Comparison of ENCODE assay signal across 18 cellular contexts in genomic region chr9:94757158-94757557, GRCh38.
A peak's percentile ranks its signal among the peaks of the same experiment; 100 is the strongest.
DNase-seq lines count a peak whose midpoint lies in the region; ATAC-seq and TF ChIP-seq lines count a peak whose summit lies in the region.
"Had no signal": no experiment of that assay in that cellular context is flagged by ENCODE, and none has a peak within 500 bp of the region (broad histone marks: within the 10 kb centered on the region; RNA-seq: fewer than 3 reads in every experiment).

No MANE protein-coding gene starts in this region.

- H3K4me3 ChIP-seq in astrocyte of the cerebellum (ENCODE audit: low read depth, low read length), result no peak overlapping the region
- H3K4me3 ChIP-seq: neural progenitor cell, upper lobe of left lung had no signal

- in situ Hi-C loops in ACHN (cut with HindIII; ENCODE audit: low pct_ligation_motif_present, low pct_unique_long_range_greater_than_20kb, low sequenced_read_pairs) (no loop called here), astrocyte of the cerebellum (cut with HindIII; ENCODE audit: low sequenced_read_pairs) (no loop called here)

- no peak for TF ChIP-seq CTCF in astrocyte of the cerebellum (IDR thresholded peaks at IDR 0.05; ENCODE audit: low read depth, low read length, missing control alignments)

- peak; percentile 72 for DNase-seq in ACHN
- peak; percentile 52 for DNase-seq in HK-2 (ENCODE audit: unreplicated experiment)
- peak; percentile 50 for DNase-seq in astrocyte of the cerebellum (ENCODE audit: low read depth)
- peak; percentile 91 for DNase-seq in kidney tubule cell (ENCODE audit: low spot score)
- DNase-seq in cerebellar nuclear complex (lab: John Stamatoyannopoulos, UW), result no peak
- DNase-seq in SW 1271 (lab: John Stamatoyannopoulos, UW), result no peak
- DNase-seq: activated CD8-positive, alpha-beta T cell treated with anti-CD3 and anti-CD28 coated beads, Interleukin-2, amount 10 ng/mL, durations not matched to agents 7 days and 5 days; activated naive CD4-positive, alpha-beta T cell treated with Interleukin-2 at 50 U/mL for 16 hours; AML-193; cortex of kidney; DND-41; NCI-H1092; stimulated activated CD4-positive, alpha-beta T cell treated with anti-CD3 and anti-CD28 coated beads, Interleukin-12 subunit alpha, Interleukin-12 subunit beta, amount 100 ng/mL, for 4 hours; upper lobe of left lung had no signal

- ATAC-seq in HG02610 (IDR thresholded peaks at IDR 0.05; ENCODE audit: unreplicated experiment) (no peak), GM19397 (IDR thresholded peaks at IDR 0.05; ENCODE audit: unreplicated experiment) (no peak)
- ATAC-seq: activated CD8-positive, alpha-beta T cell treated with anti-CD3 and anti-CD28 coated beads, Interleukin-2, amount 10 ng/mL, durations not matched to agents 7 days and 5 days; Panc1 had no signal

Comparison
In these comparisons a context has a peak if more than half of its experiments do, and no peak if none do; other contexts are left out.
1. DNase-seq: peak in ACHN (single experiment), HK-2 (single experiment), astrocyte of the cerebellum (single experiment) and kidney tubule cell (single experiment); none in cerebellar nuclear complex (0 of 2) and SW 1271 (0 of 2).